In the genomic region with DNA sequence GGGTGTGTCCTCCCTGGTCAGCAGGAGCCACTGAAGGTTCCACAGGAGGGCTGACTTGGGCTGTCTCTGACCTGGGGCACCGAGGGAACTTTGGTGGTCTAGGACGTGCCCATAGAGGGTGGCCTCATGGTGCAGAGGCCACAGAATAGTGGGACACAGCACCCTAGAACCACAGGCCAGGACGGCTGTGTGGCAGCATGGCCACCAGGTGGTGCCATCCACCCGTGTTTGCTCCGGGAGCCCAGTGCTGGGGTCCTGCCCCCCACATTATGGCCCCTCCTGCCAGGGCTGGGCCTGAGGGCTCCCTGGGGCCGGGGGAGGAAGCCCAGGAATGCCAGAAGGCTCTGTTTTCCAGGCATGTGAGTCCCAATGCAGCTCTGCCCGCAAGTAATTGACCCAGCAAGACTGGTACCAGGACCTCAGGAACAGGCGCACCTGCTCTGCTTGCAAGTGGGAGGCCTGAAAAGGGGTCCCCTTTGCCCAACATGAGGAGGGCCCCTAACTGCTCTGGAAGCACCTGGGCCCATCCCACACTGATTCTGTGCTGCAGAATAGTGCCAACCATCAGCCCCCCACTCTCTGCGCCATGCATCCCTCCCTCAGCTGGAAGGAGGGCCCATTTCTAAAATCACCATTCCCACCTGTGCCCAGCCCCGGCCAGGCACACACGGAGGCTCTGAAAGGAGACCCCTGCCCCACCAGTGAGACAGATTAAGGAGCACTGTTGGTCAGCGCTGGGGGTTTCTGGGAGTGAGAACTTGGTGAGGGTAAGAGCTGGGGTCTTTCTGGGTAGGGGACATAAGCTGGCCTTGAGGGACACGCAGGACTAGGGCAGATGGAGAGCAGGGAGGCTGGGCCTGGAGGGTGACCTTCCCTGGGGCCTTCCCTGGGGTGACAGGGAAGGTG, we compare ENCODE assay signal across 8 cellular contexts.
A peak's percentile ranks its signal among the peaks of the same experiment; 100 is the strongest.
DNase-seq lines count a peak whose midpoint lies in the region; ATAC-seq and TF ChIP-seq lines count a peak whose summit lies in the region.
"Not testable (repeated sequence)": the region's sequence is repeated elsewhere in the genome, so short reads cannot be mapped to it uniquely, and the experiment has no call there.

No MANE protein-coding gene starts in this region.

- not testable (repeated sequence) for H3K4me1 Mint-ChIP-seq in activated CD4-positive, alpha-beta T cell treated with anti-CD3 and anti-CD28 coated beads, Interleukin-2, amount 10 ng/mL, durations not matched to agents 24 days and 14 days; brain; stimulated activated naive B cell treated with anti-CD40 and anti-IgM and Interleukin-4, amounts not matched to agents 10 μg/mL and 1 μg/mL and 100 μg/mL, for 72 hours

- H3K9me3 Mint-ChIP-seq in activated CD4-positive, alpha-beta T cell treated with anti-CD3 and anti-CD28 coated beads, Interleukin-2, amount 10 ng/mL, durations not matched to agents 24 days and 14 days; brain; stimulated activated naive B cell treated with anti-CD40 and anti-IgM and Interleukin-4, amounts not matched to agents 10 μg/mL and 1 μg/mL and 100 μg/mL, for 72 hours: not testable (repeated sequence)

- not testable (repeated sequence) for DNase-seq in AG10803 (ENCODE audit: low read depth); stimulated activated naive B cell treated with anti-CD40 and anti-IgM and Interleukin-4, amounts not matched to agents 10 μg/mL and 1 μg/mL and 100 μg/mL, for 72 hours
- DNase-seq in GM13976 (ENCODE audit: low spot score) (peak; percentile 78), NCI-H2196 (lab: John Stamatoyannopoulos, UW; ENCODE audit: unreplicated experiment) (peak; percentile 2), germinal center (ENCODE audit: low spot score) (peak; percentile 66), mucosa of descending colon (peak in 2 of 3 donors; percentile 30 to 39)
- DNase-seq in activated CD4-positive, alpha-beta T cell treated with anti-CD3 and anti-CD28 coated beads, Interleukin-2, amount 10 ng/mL, durations not matched to agents 24 days and 14 days: peak; percentile 74

- not testable (repeated sequence) for H3K36me3 ChIP-seq in mucosa of descending colon (ENCODE audit: low read depth)

- not testable (repeated sequence) for H3K36me3 Mint-ChIP-seq in activated CD4-positive, alpha-beta T cell treated with anti-CD3 and anti-CD28 coated beads, Interleukin-2, amount 10 ng/mL, durations not matched to agents 24 days and 14 days (ENCODE audit: low read depth); brain; stimulated activated naive B cell treated with anti-CD40 and anti-IgM and Interleukin-4, amounts not matched to agents 10 μg/mL and 1 μg/mL and 100 μg/mL, for 72 hours

- intact Hi-C loops in activated CD4-positive, alpha-beta T cell treated with anti-CD3 and anti-CD28 coated beads, Interleukin-2, amount 10 ng/mL, durations not matched to agents 24 days and 14 days (cut with micrococcal nuclease); mucosa of descending colon (cut with DNase I, micrococcal nuclease): not testable (repeated sequence)

- H3K4me3 Mint-ChIP-seq in activated CD4-positive, alpha-beta T cell treated with anti-CD3 and anti-CD28 coated beads, Interleukin-2, amount 10 ng/mL, durations not matched to agents 24 days and 14 days; brain; stimulated activated naive B cell treated with anti-CD40 and anti-IgM and Interleukin-4, amounts not matched to agents 10 μg/mL and 1 μg/mL and 100 μg/mL, for 72 hours: not testable (repeated sequence)

- in situ Hi-C loops in GM13976 (cut with MboI; ENCODE audit: low sequenced_read_pairs, unreplicated experiment): not testable (repeated sequence)

- H3K27me3 Mint-ChIP-seq in activated CD4-positive, alpha-beta T cell treated with anti-CD3 and anti-CD28 coated beads, Interleukin-2, amount 10 ng/mL, durations not matched to agents 24 days and 14 days: not testable (repeated sequence)
- peaks cover 11% of the 10 kb centered on the region for H3K27me3 Mint-ChIP-seq in brain
- peaks cover 17 to 23% of the 10 kb centered on the region in 2 donors for H3K27me3 Mint-ChIP-seq in stimulated activated naive B cell treated with anti-CD40 and anti-IgM and Interleukin-4, amounts not matched to agents 10 μg/mL and 1 μg/mL and 100 μg/mL, for 72 hours

- H3K4me1 ChIP-seq in mucosa of descending colon (ENCODE audit: low read depth): not testable (repeated sequence)

- H3K27ac Mint-ChIP-seq in activated CD4-positive, alpha-beta T cell treated with anti-CD3 and anti-CD28 coated beads, Interleukin-2, amount 10 ng/mL, durations not matched to agents 24 days and 14 days; brain; stimulated activated naive B cell treated with anti-CD40 and anti-IgM and Interleukin-4, amounts not matched to agents 10 μg/mL and 1 μg/mL and 100 μg/mL, for 72 hours: not testable (repeated sequence)

- ATAC-seq in mucosa of descending colon: peak; percentile 40
- peak; percentile 55 to 57 for ATAC-seq in stimulated activated naive B cell treated with anti-CD40 and anti-IgM and Interleukin-4, amounts not matched to agents 10 μg/mL and 1 μg/mL and 100 μg/mL, for 72 hours (replicated peaks)

- not testable (repeated sequence) for H3K4me3 ChIP-seq in AG10803 (ENCODE audit: low read length); mucosa of descending colon

- not testable (repeated sequence) for H3K9me3 ChIP-seq in mucosa of descending colon

- TF ChIP-seq CTCF in AG10803 (conservative IDR thresholded peaks at IDR 0.05; ENCODE audit: low read length) (peak; percentile 68), GM13976 (IDR thresholded peaks at IDR 0.05; ENCODE audit: borderline replicate concordance, control extremely low read depth, extremely low read depth, insufficient read depth, missing control alignments) (peak; percentile 80), brain (conservative IDR thresholded peaks at IDR 0.05) (peak; percentile 66 to 87), mucosa of descending colon (IDR thresholded peaks at IDR 0.05) (peak; percentile 31)
